In the genomic region with DNA sequence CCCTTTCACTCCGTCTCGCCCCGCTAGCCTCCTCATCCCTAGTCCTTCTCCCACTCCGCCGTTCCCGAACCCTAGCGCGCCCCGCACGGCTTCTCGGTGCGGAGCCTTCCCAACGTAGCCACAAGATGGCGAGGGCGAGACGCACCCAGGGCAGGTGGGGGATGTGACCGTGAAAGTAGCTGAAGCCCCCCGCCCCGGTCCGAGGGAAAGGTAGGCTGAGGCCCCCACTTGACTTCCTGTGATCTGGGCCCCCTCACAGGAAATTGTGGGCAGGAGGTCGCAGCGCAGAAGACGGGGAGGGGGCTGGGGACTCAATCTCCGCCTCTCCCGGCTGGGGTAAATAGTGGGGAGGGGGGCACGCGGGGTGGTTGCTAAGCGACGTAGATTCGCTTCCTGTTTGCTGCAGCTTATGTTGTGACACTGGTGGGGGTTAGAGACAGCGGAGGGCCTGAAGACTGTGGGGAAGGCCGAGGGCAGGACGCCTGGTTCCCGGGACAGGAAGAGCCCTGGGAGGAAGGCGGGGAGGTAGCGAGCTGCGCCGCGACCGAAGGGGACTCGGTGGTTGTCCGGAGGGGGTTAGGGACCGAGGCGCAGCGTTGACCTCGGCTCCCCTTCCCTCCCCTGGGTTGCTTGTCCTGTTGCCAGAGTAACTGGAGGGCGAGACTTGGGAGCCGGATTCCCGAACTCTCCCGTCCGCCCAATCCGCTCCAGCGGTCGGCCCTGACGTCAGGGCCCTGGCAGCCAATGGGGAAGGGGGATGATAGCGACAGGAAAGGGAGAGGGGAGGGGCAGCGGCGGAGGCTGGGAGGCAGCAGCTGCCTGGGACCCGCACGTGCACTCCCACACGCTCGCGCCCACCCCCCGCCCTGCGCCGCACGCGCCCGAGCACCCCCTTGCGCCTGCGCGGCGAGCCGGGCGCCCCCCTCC, we compare ENCODE assay signal across 8 cellular contexts. TPM values are rescaled to one million over a fixed set of nuclear protein-coding genes. Genes with fewer than 3 reads are reported as not detected.
DNase-seq lines count a peak whose midpoint lies in the region; ATAC-seq and TF ChIP-seq lines count a peak whose summit lies in the region.

No MANE protein-coding gene starts in this region.

- TF ChIP-seq CTCF in colonic mucosa (IDR thresholded peaks at IDR 0.05): peak; percentile 67

- intact Hi-C loops in activated CD4-positive, alpha-beta T cell treated with anti-CD3 and anti-CD28 coated beads, Interleukin-2, amount 10 ng/mL, durations not matched to agents 24 days and 14 days (cut with micrococcal nuclease): loop anchor here (1.0 to 10.0 kb wide), 4 partner anchors 7 to 260 kb away; a partner anchor contains a TSS
- intact Hi-C loops in colonic mucosa (cut with DNase I): loop anchor here (5.0 kb wide), 1 partner anchor 88 kb away; no protein-coding TSS in a partner anchor

- H3K27ac ChIP-seq in colonic mucosa (peak overlapping the region; percentile 100), layer of hippocampus (ENCODE audit: low read depth, low read length) (peak overlapping the region; percentile 95)

- H3K27me3 Mint-ChIP-seq in activated CD4-positive, alpha-beta T cell treated with anti-CD3 and anti-CD28 coated beads, Interleukin-2, amount 10 ng/mL, durations not matched to agents 24 days and 14 days: peaks cover 17% of the 10 kb centered on the region

- peak overlapping the region; percentile 87 for H3K4me3 Mint-ChIP-seq in activated CD4-positive, alpha-beta T cell treated with anti-CD3 and anti-CD28 coated beads, Interleukin-2, amount 10 ng/mL, durations not matched to agents 24 days and 14 days

- peak; percentile 61 to 65 for DNase-seq in AML-193 (lab: John Stamatoyannopoulos, UW)
- DNase-seq in NCI-H526 treated with DMSO at 0.1 percent for 48 hours (lab: John Stamatoyannopoulos, UW): peak; percentile 81
- peak; percentile 94 for DNase-seq in activated CD4-positive, alpha-beta T cell treated with anti-CD3 and anti-CD28 coated beads, Interleukin-2, amount 10 ng/mL, durations not matched to agents 24 days and 14 days
- DNase-seq in colonic mucosa: peak; percentile 98
- DNase-seq in stimulated activated CD4-positive, alpha-beta T cell treated with anti-CD3 and anti-CD28 coated beads, Interleukin-1b, Interleukin-23, amount 100 ng/mL, for 1 hour (ENCODE audit: low read depth in 2 of 2): peak; percentile 75 to 80

- H3K4me1 Mint-ChIP-seq in activated CD4-positive, alpha-beta T cell treated with anti-CD3 and anti-CD28 coated beads, Interleukin-2, amount 10 ng/mL, durations not matched to agents 24 days and 14 days: peaks cover 50% of the 10 kb centered on the region

- peak overlapping the region; percentile 95 for H3K27ac Mint-ChIP-seq in activated CD4-positive, alpha-beta T cell treated with anti-CD3 and anti-CD28 coated beads, Interleukin-2, amount 10 ng/mL, durations not matched to agents 24 days and 14 days

- H3K27me3 ChIP-seq in colonic mucosa (no peaks in the 10 kb centered on the region), layer of hippocampus (ENCODE audit: control insufficient read depth, insufficient read depth, low read length) (no peaks in the 10 kb centered on the region)

- peak overlapping the region; percentile 77 for H3K4me3 ChIP-seq in colonic mucosa

- ATAC-seq in GM19324 (IDR thresholded peaks at IDR 0.05; ENCODE audit: low FRiP score, unreplicated experiment): peak; percentile 60
- ATAC-seq in HG03520 (IDR thresholded peaks at IDR 0.05; ENCODE audit: unreplicated experiment): peak; percentile 47

- peaks cover 28% of the 10 kb centered on the region for H3K4me1 ChIP-seq in colonic mucosa

- peak overlapping the region; percentile 93 to 98 for H3K9ac ChIP-seq in colonic mucosa (ENCODE audit: low read depth in 2 of 2, low read length in 2 of 2)

- no peaks in the 10 kb centered on the region for H3K9me3 Mint-ChIP-seq in activated CD4-positive, alpha-beta T cell treated with anti-CD3 and anti-CD28 coated beads, Interleukin-2, amount 10 ng/mL, durations not matched to agents 24 days and 14 days

- no peaks in the 10 kb centered on the region for H3K36me3 ChIP-seq in colonic mucosa

- peaks cover 8% of the 10 kb centered on the region for H3K36me3 Mint-ChIP-seq in activated CD4-positive, alpha-beta T cell treated with anti-CD3 and anti-CD28 coated beads, Interleukin-2, amount 10 ng/mL, durations not matched to agents 24 days and 14 days (ENCODE audit: low read depth)

- H3K9me3 ChIP-seq in colonic mucosa: no peaks in the 10 kb centered on the region

RNA-seq across cellular contexts. Expression of a gene that starts 1.1 kb away (rescaled TPM):
- total RNA-seq in activated CD4-positive, alpha-beta T cell treated with anti-CD3 and anti-CD28 coated beads, Interleukin-2, amount 10 ng/mL, durations not matched to agents 24 days and 14 days: 121 and 128 TPM in 2 replicates
- total RNA-seq in colonic mucosa: 10 to 100 TPM; 32.7 to 42.6 TPM

RNA-seq across cellular contexts. Expression of a gene that starts 19.7 kb away (rescaled TPM):
- 6.1 and 7.1 TPM in 2 replicates for total RNA-seq in activated CD4-positive, alpha-beta T cell treated with anti-CD3 and anti-CD28 coated beads, Interleukin-2, amount 10 ng/mL, durations not matched to agents 24 days and 14 days
- 1 to 10 TPM; 2.5 to 2.7 TPM for total RNA-seq in colonic mucosa

RNA-seq across cellular contexts. Expression of a gene that starts 22.2 kb away (rescaled TPM):
- 45.2 and 47.5 TPM in 2 replicates for total RNA-seq in activated CD4-positive, alpha-beta T cell treated with anti-CD3 and anti-CD28 coated beads, Interleukin-2, amount 10 ng/mL, durations not matched to agents 24 days and 14 days
- total RNA-seq in colonic mucosa: 100 to 1,000 TPM in 1 of 2 donors, 10 to 100 TPM in 1; 59.5 to 133 TPM

RNA-seq across cellular contexts. Expression of a gene that starts 22.6 kb away (rescaled TPM):
- total RNA-seq in activated CD4-positive, alpha-beta T cell treated with anti-CD3 and anti-CD28 coated beads, Interleukin-2, amount 10 ng/mL, durations not matched to agents 24 days and 14 days: 12.7 and 14.0 TPM in 2 replicates
- total RNA-seq in colonic mucosa: 10 to 100 TPM in 1 of 2 donors, 1 to 10 TPM in 1; 9.4 to 18.2 TPM

RNA-seq across cellular contexts. Expression of a gene that starts 53.4 kb away (rescaled TPM):
- 152 and 158 TPM in 2 replicates for total RNA-seq in activated CD4-positive, alpha-beta T cell treated with anti-CD3 and anti-CD28 coated beads, Interleukin-2, amount 10 ng/mL, durations not matched to agents 24 days and 14 days
- 100 to 1,000 TPM in 1 of 2 donors, 10 to 100 TPM in 1; 56.3 to 108 TPM for total RNA-seq in colonic mucosa

Comparison
In these comparisons a context has a peak if more than half of its experiments do, and no peak if none do; other contexts are left out.
1. Peak in every context shown above with its lines: DNase-seq, ATAC-seq, H3K4me3 ChIP-seq and H3K27ac ChIP-seq.